18 cellular contexts compared by ENCODE assay signal in genomic region chr13:39095500-39095899, GRCh38. TPM values are rescaled to one million over a fixed set of nuclear protein-coding genes. Genes with fewer than 3 reads are reported as not detected.
DNase-seq lines count a peak whose midpoint lies in the region; ATAC-seq and TF ChIP-seq lines count a peak whose summit lies in the region.
"Had no signal": no experiment of that assay in that cellular context is flagged by ENCODE, and none has a peak within 500 bp of the region (broad histone marks: within the 10 kb centered on the region; RNA-seq: fewer than 3 reads in every experiment).

No MANE protein-coding gene starts in this region.

- peaks cover 24% of the 10 kb centered on the region for H3K4me1 Mint-ChIP-seq in activated naive CD4-positive, alpha-beta T cell treated with anti-CD3 and anti-CD28 coated beads for 36 hours (ENCODE audit: low read depth)
- H3K4me1 Mint-ChIP-seq in stimulated activated naive B cell treated with anti-CD40 and anti-IgM and Interleukin-4, amounts not matched to agents 10 μg/mL and 1 μg/mL and 100 μg/mL, for 72 hours = peaks cover 15 to 27% of the 10 kb centered on the region in 2 donors
- peaks cover 2% of the 10 kb centered on the region for H3K4me1 Mint-ChIP-seq in CD8-positive, alpha-beta T cell (ENCODE audit: low read depth)
- H3K4me1 Mint-ChIP-seq in CD4-positive, alpha-beta T cell (ENCODE audit: low read depth) = peaks cover 11% of the 10 kb centered on the region

- peak; percentile 52 for ATAC-seq in GM21423 (IDR thresholded peaks at IDR 0.05; ENCODE audit: unreplicated experiment)
- ATAC-seq in stimulated activated naive B cell treated with anti-CD40 and anti-IgM and Interleukin-4, amounts not matched to agents 10 μg/mL and 1 μg/mL and 100 μg/mL, for 72 hours (replicated peaks) = peak; percentile 85 to 89
- ATAC-seq in CD8-positive, alpha-beta T cell = no peak
- no peak for ATAC-seq in CD4-positive, alpha-beta T cell (ENCODE audit: poor library complexity)
- ATAC-seq: esophagus mucosa, HepG2 had no signal

- H3K27ac Mint-ChIP-seq in activated naive CD4-positive, alpha-beta T cell treated with anti-CD3 and anti-CD28 coated beads for 36 hours = peak overlapping the region; percentile 78
- H3K27ac Mint-ChIP-seq in stimulated activated naive B cell treated with anti-CD40 and anti-IgM and Interleukin-4, amounts not matched to agents 10 μg/mL and 1 μg/mL and 100 μg/mL, for 72 hours = peak overlapping the region; percentile 65
- no peak overlapping the region for H3K27ac Mint-ChIP-seq in CD8-positive, alpha-beta T cell
- no peak overlapping the region for H3K27ac Mint-ChIP-seq in CD4-positive, alpha-beta T cell

- no peaks in the 10 kb centered on the region for H3K36me3 ChIP-seq in KMS-11 (ENCODE audit: insufficient read depth)
- H3K36me3 ChIP-seq in CD8-positive, alpha-beta T cell (ENCODE audit: insufficient read depth, low read length) = no peaks in the 10 kb centered on the region
- H3K36me3 ChIP-seq: tibial artery had no signal

- H3K4me3 ChIP-seq in KMS-11 (IDR thresholded peaks at IDR 0.05; ENCODE audit: insufficient read depth, low read depth, low read length) = no peak overlapping the region
- H3K4me3 ChIP-seq in CD8-positive, alpha-beta T cell (ENCODE audit: low read depth, low read length) = no peak overlapping the region
- H3K4me3 ChIP-seq: tibial artery had no signal

- CTCF ChIA-PET in activated naive CD4-positive, alpha-beta T cell treated with anti-CD3 and anti-CD28 coated beads for 36 hours (lab: Charles Lee) = interaction anchor here (0.6 to 0.9 kb wide), 2 partner anchors 98 to 523 kb away, joined by 3 read pairs; no protein-coding TSS in a partner anchor
- CTCF ChIA-PET in CD8-positive, alpha-beta T cell (lab: Charles Lee) = no interaction called here
- CTCF ChIA-PET in CD4-positive, alpha-beta T cell (lab: Charles Lee) = interaction anchor here (1.1 kb wide), 2 partner anchors 16 to 18 kb away, joined by 3 to 4 read pairs; no protein-coding TSS in a partner anchor

- no peaks in the 10 kb centered on the region for H3K9me3 ChIP-seq in CD8-positive, alpha-beta T cell (ENCODE audit: low read length)
- no peaks in the 10 kb centered on the region for H3K9me3 ChIP-seq in CD4-positive, alpha-beta T cell (ENCODE audit: control insufficient read depth, low read length)
- H3K9me3 ChIP-seq: tibial artery had no signal

- POLR2A ChIA-PET in CD8-positive, alpha-beta T cell (lab: Charles Lee) = no interaction called here
- POLR2A ChIA-PET in CD4-positive, alpha-beta T cell (lab: Charles Lee) = interaction anchor here (1.0 kb wide), 1 partner anchor 57 kb away, joined by 4 read pairs; the partner anchor contains the start of gene NHLRC3

- H3K4me1 ChIP-seq in KMS-11 (ENCODE audit: low read depth, poor library complexity, severe bottlenecking) = peaks cover 10% of the 10 kb centered on the region
- H3K4me1 ChIP-seq in CD8-positive, alpha-beta T cell (ENCODE audit: insufficient read depth, low read length) = no peaks in the 10 kb centered on the region
- H3K4me1 ChIP-seq: tibial artery had no signal

- H3K4me2 ChIP-seq in KMS-11 = no peak overlapping the region; the same call in 1 of the 2 replicates

- H2AFZ ChIP-seq in KMS-11 (ENCODE audit: low read depth) = peak overlapping the region; percentile 6; the same call in 1 of the 2 replicates

- H3K27me3 ChIP-seq in KMS-11 (ENCODE audit: insufficient read depth, low read depth) = no peaks in the 10 kb centered on the region
- no peaks in the 10 kb centered on the region for H3K27me3 ChIP-seq in CD8-positive, alpha-beta T cell (ENCODE audit: insufficient read depth, low read length)
- H3K27me3 ChIP-seq in CD4-positive, alpha-beta T cell (ENCODE audit: control insufficient read depth, insufficient read depth, low read length) = no peaks in the 10 kb centered on the region
- H3K27me3 ChIP-seq: tibial artery had no signal

- DNase-seq in activated naive CD4-positive, alpha-beta T cell treated with anti-CD3 and anti-CD28 coated beads for 36 hours = no peak
- DNase-seq in activated naive CD4-positive, alpha-beta T cell (lab: John Stamatoyannopoulos, UW) = no peak
- no peak for DNase-seq in stimulated activated naive B cell treated with anti-CD40 and anti-IgM and Interleukin-4, amounts not matched to agents 10 μg/mL and 1 μg/mL and 100 μg/mL, for 72 hours
- no peak for DNase-seq in CD8-positive, alpha-beta T cell
- no peak for DNase-seq in CD4-positive, alpha-beta T cell
- DNase-seq in DMS 273 treated with DMSO at 0.1 percent for 48 hours (lab: John Stamatoyannopoulos, UW) = no peak
- DNase-seq: aorta; cortex of kidney; HCEC 1CT; kidney; NCI-H1092; NK-92 treated with Interleukin-12 subunit alpha and Interleukin-12 subunit beta, amount 100 ng/mL, for 24 hours; SHP77; tibial artery had no signal

- no peaks in the 10 kb centered on the region for H3K9me3 Mint-ChIP-seq in activated naive CD4-positive, alpha-beta T cell treated with anti-CD3 and anti-CD28 coated beads for 36 hours
- H3K9me3 Mint-ChIP-seq in stimulated activated naive B cell treated with anti-CD40 and anti-IgM and Interleukin-4, amounts not matched to agents 10 μg/mL and 1 μg/mL and 100 μg/mL, for 72 hours = no peaks in the 10 kb centered on the region
- no peaks in the 10 kb centered on the region for H3K9me3 Mint-ChIP-seq in CD8-positive, alpha-beta T cell
- no peaks in the 10 kb centered on the region for H3K9me3 Mint-ChIP-seq in CD4-positive, alpha-beta T cell

- H3K36me3 Mint-ChIP-seq in activated naive CD4-positive, alpha-beta T cell treated with anti-CD3 and anti-CD28 coated beads for 36 hours (ENCODE audit: low read depth) = no peaks in the 10 kb centered on the region
- no peaks in the 10 kb centered on the region for H3K36me3 Mint-ChIP-seq in stimulated activated naive B cell treated with anti-CD40 and anti-IgM and Interleukin-4, amounts not matched to agents 10 μg/mL and 1 μg/mL and 100 μg/mL, for 72 hours
- no peaks in the 10 kb centered on the region for H3K36me3 Mint-ChIP-seq in CD8-positive, alpha-beta T cell
- no peaks in the 10 kb centered on the region for H3K36me3 Mint-ChIP-seq in CD4-positive, alpha-beta T cell (ENCODE audit: low read depth)

- H3K27me3 Mint-ChIP-seq in activated naive CD4-positive, alpha-beta T cell treated with anti-CD3 and anti-CD28 coated beads for 36 hours (ENCODE audit: low read depth) = no peaks in the 10 kb centered on the region
- no peaks in the 10 kb centered on the region for H3K27me3 Mint-ChIP-seq in stimulated activated naive B cell treated with anti-CD40 and anti-IgM and Interleukin-4, amounts not matched to agents 10 μg/mL and 1 μg/mL and 100 μg/mL, for 72 hours
- peaks cover 4% of the 10 kb centered on the region for H3K27me3 Mint-ChIP-seq in CD8-positive, alpha-beta T cell (ENCODE audit: low read depth)
- no peaks in the 10 kb centered on the region for H3K27me3 Mint-ChIP-seq in CD4-positive, alpha-beta T cell

- no peaks in the 10 kb centered on the region for H4K20me1 ChIP-seq in KMS-11 (ENCODE audit: insufficient read depth)

- peak overlapping the region; percentile 30 for H3K4me3 Mint-ChIP-seq in activated naive CD4-positive, alpha-beta T cell treated with anti-CD3 and anti-CD28 coated beads for 36 hours
- H3K4me3 Mint-ChIP-seq in stimulated activated naive B cell treated with anti-CD40 and anti-IgM and Interleukin-4, amounts not matched to agents 10 μg/mL and 1 μg/mL and 100 μg/mL, for 72 hours = peak overlapping the region; percentile 19 to 45
- H3K4me3 Mint-ChIP-seq in CD8-positive, alpha-beta T cell = no peak overlapping the region
- H3K4me3 Mint-ChIP-seq in CD4-positive, alpha-beta T cell = no peak overlapping the region

- intact Hi-C loops in activated naive CD4-positive, alpha-beta T cell treated with anti-CD3 and anti-CD28 coated beads for 36 hours (cut with micrococcal nuclease) = loop anchor here (1.0 to 5.0 kb wide), 6 partner anchors 37 to 164 kb away; partner anchors contain the start of genes NHLRC3 and PROSER1
- intact Hi-C loops in CD8-positive, alpha-beta T cell (cut with DNase I, micrococcal nuclease) = no loop called here
- intact Hi-C loops in CD4-positive, alpha-beta T cell (cut with DNase I, micrococcal nuclease) = no loop called here

- H3K9ac ChIP-seq in KMS-11 = no peak overlapping the region

- no peak overlapping the region for H3K27ac ChIP-seq in KMS-11
- H3K27ac ChIP-seq in CD8-positive, alpha-beta T cell (ENCODE audit: low read depth, low read length) = no peak overlapping the region
- H3K27ac ChIP-seq in CD4-positive, alpha-beta T cell (ENCODE audit: low read depth, low read length) = no peak overlapping the region
- H3K27ac ChIP-seq: tibial artery had no signal

- no peak for TF ChIP-seq CTCF in KMS-11 (conservative IDR thresholded peaks at IDR 0.05; ENCODE audit: low read depth, low read length)
- no peak for TF ChIP-seq CTCF in CD8-positive, alpha-beta T cell (IDR thresholded peaks at IDR 0.05)
- no peak for TF ChIP-seq CTCF in CD4-positive, alpha-beta T cell (IDR thresholded peaks at IDR 0.05)

- no peaks in the 10 kb centered on the region for H3K79me2 ChIP-seq in KMS-11 (ENCODE audit: insufficient read depth, low read depth)

RNA-seq across cellular contexts. Expression of gene NHLRC3, which starts 57.2 kb away (rescaled TPM):
- total RNA-seq in activated naive CD4-positive, alpha-beta T cell treated with anti-CD3 and anti-CD28 coated beads for 36 hours = 10 to 100 TPM; 12.0 to 13.1 TPM
- 1 to 10 TPM; 8.2 to 9.3 TPM for total RNA-seq in CD8-positive, alpha-beta T cell
- total RNA-seq in CD4-positive, alpha-beta T cell = 1 to 10 TPM; 3.9 to 5.9 TPM

RNA-seq across cellular contexts. Expression of gene PROSER1, which starts 57.6 kb away (rescaled TPM):
- total RNA-seq in activated naive CD4-positive, alpha-beta T cell treated with anti-CD3 and anti-CD28 coated beads for 36 hours = 10 to 100 TPM; 73.4 to 78.8 TPM
- total RNA-seq in CD8-positive, alpha-beta T cell = 10 to 100 TPM; 51.8 to 52.4 TPM
- total RNA-seq in CD4-positive, alpha-beta T cell = 10 to 100 TPM; 29.3 to 35.3 TPM

Comparison
In these comparisons a context has a peak if more than half of its experiments do, and no peak if none do; other contexts are left out.
1. H3K27ac Mint-ChIP-seq: peak in activated naive CD4-positive, alpha-beta T cell treated with anti-CD3 and anti-CD28 coated beads for 36 hours (single experiment) and stimulated activated naive B cell treated with anti-CD40 and anti-IgM and Interleukin-4, amounts not matched to agents 10 μg/mL and 1 μg/mL and 100 μg/mL, for 72 hours (single experiment); none in CD8-positive, alpha-beta T cell (single experiment) and CD4-positive, alpha-beta T cell (single experiment).
2. H3K4me3 Mint-ChIP-seq: peak in activated naive CD4-positive, alpha-beta T cell treated with anti-CD3 and anti-CD28 coated beads for 36 hours (single experiment) and stimulated activated naive B cell treated with anti-CD40 and anti-IgM and Interleukin-4, amounts not matched to agents 10 μg/mL and 1 μg/mL and 100 μg/mL, for 72 hours (2 of 2); none in CD8-positive, alpha-beta T cell (single experiment) and CD4-positive, alpha-beta T cell (single experiment).
3. ATAC-seq: peak in GM21423 (single experiment) and stimulated activated naive B cell treated with anti-CD40 and anti-IgM and Interleukin-4, amounts not matched to agents 10 μg/mL and 1 μg/mL and 100 μg/mL, for 72 hours (2 of 2); none in CD8-positive, alpha-beta T cell (single experiment) and CD4-positive, alpha-beta T cell (single experiment).